In the genomic region with DNA sequence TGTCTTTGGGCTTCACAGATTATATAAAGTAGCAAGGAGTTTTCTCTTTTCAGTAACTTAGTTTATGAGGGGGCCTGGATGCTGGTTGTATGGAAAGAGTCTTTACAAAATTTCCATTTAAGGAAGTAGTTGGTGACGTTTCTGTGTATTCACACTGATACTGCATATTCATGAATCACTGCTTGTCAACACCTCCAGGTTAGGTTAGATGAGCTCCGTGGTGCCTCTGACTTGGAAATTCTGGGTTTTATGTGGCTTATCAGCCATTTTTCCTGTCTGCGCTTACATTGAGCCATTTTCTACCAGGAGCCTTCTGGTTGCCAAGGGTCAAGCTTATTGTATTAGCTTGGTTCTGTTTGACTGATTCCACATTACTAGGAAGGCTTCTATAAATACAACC, we compare ENCODE assay signal across 3 cellular contexts.
TF ChIP-seq lines count a peak whose summit lies in the region.

No MANE protein-coding gene starts in this region.

TF ChIP-seq in K562, 482 proteins besides CTCF, POLR2A, EP300 and RAD21 (continued from another document):
- TF ChIP-seq, protein P1, sequence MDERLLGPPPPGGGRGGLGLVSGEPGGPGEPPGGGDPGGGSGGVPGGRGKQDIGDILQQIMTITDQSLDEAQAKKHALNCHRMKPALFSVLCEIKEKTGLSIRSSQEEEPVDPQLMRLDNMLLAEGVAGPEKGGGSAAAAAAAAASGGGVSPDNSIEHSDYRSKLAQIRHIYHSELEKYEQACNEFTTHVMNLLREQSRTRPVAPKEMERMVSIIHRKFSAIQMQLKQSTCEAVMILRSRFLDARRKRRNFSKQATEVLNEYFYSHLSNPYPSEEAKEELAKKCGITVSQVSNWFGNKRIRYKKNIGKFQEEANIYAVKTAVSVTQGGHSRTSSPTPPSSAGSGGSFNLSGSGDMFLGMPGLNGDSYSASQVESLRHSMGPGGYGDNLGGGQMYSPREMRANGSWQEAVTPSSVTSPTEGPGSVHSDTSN (CRISPR knock-in tag; IDR thresholded peaks at IDR 0.05; ENCODE audit: low read depth): no peak
- TF ChIP-seq, protein P1 (tag; conservative IDR thresholded peaks at IDR 0.05; ENCODE audit: low read depth): peak; percentile 57
- TF ChIP-seq ARID4B (CRISPR knock-in tag; IDR thresholded peaks at IDR 0.05) (no peak), ILK (tag; IDR thresholded peaks at IDR 0.05; ENCODE audit: borderline replicate concordance, low read depth) (no peak), CXXC5 (CRISPR knock-in tag; IDR thresholded peaks at IDR 0.05) (no peak), CSDE1 (IDR thresholded peaks at IDR 0.05) (no peak), RAD51 (IDR thresholded peaks at IDR 0.05; ENCODE audit: borderline replicate concordance, low read depth) (no peak)

TF ChIP-seq in HEK293T, 16 proteins besides CTCF, POLR2A, EP300 and RAD21 (continued from another document):
- TF ChIP-seq PKNOX1 (IDR thresholded peaks at IDR 0.05): no peak
- TF ChIP-seq NFRKB (IDR thresholded peaks at IDR 0.05): no peak
- TF ChIP-seq SUZ12 (IDR thresholded peaks at IDR 0.05): no peak

TF ChIP-seq in WTC11, 78 proteins besides CTCF, POLR2A, EP300 and RAD21 (continued from another document):
- TF ChIP-seq, protein P2, sequence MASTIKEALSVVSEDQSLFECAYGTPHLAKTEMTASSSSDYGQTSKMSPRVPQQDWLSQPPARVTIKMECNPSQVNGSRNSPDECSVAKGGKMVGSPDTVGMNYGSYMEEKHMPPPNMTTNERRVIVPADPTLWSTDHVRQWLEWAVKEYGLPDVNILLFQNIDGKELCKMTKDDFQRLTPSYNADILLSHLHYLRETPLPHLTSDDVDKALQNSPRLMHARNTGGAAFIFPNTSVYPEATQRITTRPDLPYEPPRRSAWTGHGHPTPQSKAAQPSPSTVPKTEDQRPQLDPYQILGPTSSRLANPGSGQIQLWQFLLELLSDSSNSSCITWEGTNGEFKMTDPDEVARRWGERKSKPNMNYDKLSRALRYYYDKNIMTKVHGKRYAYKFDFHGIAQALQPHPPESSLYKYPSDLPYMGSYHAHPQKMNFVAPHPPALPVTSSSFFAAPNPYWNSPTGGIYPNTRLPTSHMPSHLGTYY (CRISPR knock-in tag; IDR thresholded peaks at IDR 0.05): no peak
- no peak for TF ChIP-seq FOXJ3 (CRISPR knock-in tag; IDR thresholded peaks at IDR 0.05; ENCODE audit: borderline replicate concordance)
- TF ChIP-seq JAZF1 (CRISPR knock-in tag; IDR thresholded peaks at IDR 0.05): no peak
- no peak for TF ChIP-seq ETV6 (CRISPR knock-in tag; IDR thresholded peaks at IDR 0.05)
- no peak for TF ChIP-seq ZBTB21 (CRISPR knock-in tag; IDR thresholded peaks at IDR 0.05; ENCODE audit: borderline replicate concordance)
- no peak for TF ChIP-seq ZNF281 (CRISPR knock-in tag; IDR thresholded peaks at IDR 0.05)
- TF ChIP-seq SP1 (CRISPR knock-in tag; conservative IDR thresholded peaks at IDR 0.05): no peak
- no peak for TF ChIP-seq ZNF416 (CRISPR knock-in tag; IDR thresholded peaks at IDR 0.05)
- TF ChIP-seq MAX (CRISPR knock-in tag; IDR thresholded peaks at IDR 0.05): no peak
- TF ChIP-seq STAT6 (CRISPR knock-in tag; conservative IDR thresholded peaks at IDR 0.05; ENCODE audit: low read depth): no peak
- TF ChIP-seq, protein P3, sequence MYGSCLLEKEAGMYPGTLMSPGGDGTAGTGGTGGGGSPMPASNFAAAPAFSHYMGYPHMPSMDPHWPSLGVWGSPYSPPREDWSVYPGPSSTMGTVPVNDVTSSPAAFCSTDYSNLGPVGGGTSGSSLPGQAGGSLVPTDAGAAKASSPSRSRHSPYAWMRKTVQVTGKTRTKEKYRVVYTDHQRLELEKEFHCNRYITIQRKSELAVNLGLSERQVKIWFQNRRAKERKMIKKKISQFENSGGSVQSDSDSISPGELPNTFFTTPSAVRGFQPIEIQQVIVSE (CRISPR knock-in tag; IDR thresholded peaks at IDR 0.05; ENCODE audit: borderline replicate concordance): no peak
- TF ChIP-seq KAT7 (CRISPR knock-in tag; IDR thresholded peaks at IDR 0.05; ENCODE audit: borderline replicate concordance): no peak
- TF ChIP-seq ZNF121 (CRISPR knock-in tag; IDR thresholded peaks at IDR 0.05): no peak
